ENCODE assay signal across 21 cellular contexts in the genomic region with DNA sequence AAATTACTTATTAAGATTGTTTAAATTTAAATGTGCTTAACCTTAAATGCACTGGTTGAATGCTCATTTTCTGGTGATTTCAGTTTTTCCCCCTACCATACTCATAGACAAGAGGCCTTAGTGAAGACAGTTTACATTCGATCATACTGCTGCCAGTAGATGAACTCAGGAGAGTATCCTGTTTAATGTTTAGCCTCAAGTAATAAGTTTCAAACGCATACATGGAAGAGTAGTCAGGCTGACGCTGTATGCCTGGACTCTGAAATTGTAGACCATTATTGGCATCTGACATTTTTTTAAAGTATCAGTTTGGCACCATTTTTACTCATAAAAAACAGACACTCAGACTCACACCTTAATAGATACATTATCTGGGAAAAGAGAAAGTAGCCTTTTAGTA.
DNase-seq lines count a peak whose midpoint lies in the region; ATAC-seq and TF ChIP-seq lines count a peak whose summit lies in the region.
"Had no signal": no experiment of that assay in that cellular context is flagged by ENCODE, and none has a peak within 500 bp of the region (broad histone marks: within the 10 kb centered on the region; RNA-seq: fewer than 3 reads in every experiment).

No MANE protein-coding gene starts in this region.

- ATAC-seq in left colon (peak; percentile 90), HG03135 (IDR thresholded peaks at IDR 0.05; ENCODE audit: unreplicated experiment) (no peak)
- ATAC-seq: K562 had no signal

- H3K4me1 ChIP-seq in endocrine pancreas (ENCODE audit: control insufficient read depth, insufficient read depth, low read length), result peaks cover 9% of the 10 kb centered on the region
- H3K4me1 ChIP-seq: BLaER1 treated with 17β-estradiol and CSF1 and Interleukin-3, amounts not matched to agents 10 nM and 100 nM had no signal

- DNase-seq in ACHN (peak; percentile 52), left colon (no peak), renal cortical epithelial cell (ENCODE audit: low read depth) (peak; percentile 39), nephron progenitor cell (no peak), NCI-H510A (lab: John Stamatoyannopoulos, UW) (no peak)
- DNase-seq: CD4-positive, alpha-beta T cell; GOT3; HCEC 1CT; MV-4-11; NCI-H1105; NCI-H1436 treated with DMSO at 0.1 percent for 48 hours; NCI-H187 treated with DMSO at 0.1 percent for 48 hours; NCI-H2107; NCI-H524 treated with DMSO at 0.1 percent for 48 hours; NCI-H774; SIG-M5 had no signal

- intact Hi-C loops in left colon (cut with DNase I, micrococcal nuclease), result no loop called here

- H3K9ac ChIP-seq in endocrine pancreas (ENCODE audit: control insufficient read depth, insufficient read depth, low read length), result no peak overlapping the region
- H3K9ac ChIP-seq: BLaER1 treated with 17β-estradiol and CSF1 and Interleukin-3, amounts not matched to agents 10 nM and 100 nM had no signal

- no peaks in the 10 kb centered on the region for H3K9me3 ChIP-seq in endocrine pancreas (ENCODE audit: control insufficient read depth, low read length)
- H3K9me3 ChIP-seq: BLaER1 treated with 17β-estradiol and CSF1 and Interleukin-3, amounts not matched to agents 10 nM and 100 nM had no signal

- no peak overlapping the region for H3K4me3 Mint-ChIP-seq in nephron progenitor cell
- H3K4me3 Mint-ChIP-seq: CD4-positive, alpha-beta T cell had no signal

- peaks cover 9% of the 10 kb centered on the region for H3K4me1 Mint-ChIP-seq in nephron progenitor cell

- peak overlapping the region; percentile 62 for H3K4me3 ChIP-seq in endocrine pancreas (ENCODE audit: control insufficient read depth, insufficient read depth, low read length)
- H3K4me3 ChIP-seq: BLaER1 treated with 17β-estradiol and CSF1 and Interleukin-3, amounts not matched to agents 10 nM and 100 nM; K562; SK-N-MC had no signal

- H3K9me3 Mint-ChIP-seq in nephron progenitor cell, result no peaks in the 10 kb centered on the region
- H3K9me3 Mint-ChIP-seq: CD4-positive, alpha-beta T cell had no signal

- no peak for TF ChIP-seq CTCF in nephron progenitor cell (IDR thresholded peaks at IDR 0.05)

- no peaks in the 10 kb centered on the region for H3K27me3 ChIP-seq in endocrine pancreas (ENCODE audit: control insufficient read depth, insufficient read depth, low read length)
- H3K27me3 ChIP-seq: BLaER1 treated with 17β-estradiol and CSF1 and Interleukin-3, amounts not matched to agents 10 nM and 100 nM had no signal

- no peak overlapping the region for H3K27ac Mint-ChIP-seq in nephron progenitor cell
- H3K27ac Mint-ChIP-seq: CD4-positive, alpha-beta T cell had no signal

- in situ Hi-C loops in ACHN (cut with HindIII; ENCODE audit: low pct_ligation_motif_present, low pct_unique_long_range_greater_than_20kb, low sequenced_read_pairs), result no loop called here

- H3K27me3 Mint-ChIP-seq in nephron progenitor cell (ENCODE audit: low read depth, poor library complexity), result peaks cover 7% of the 10 kb centered on the region
- H3K27me3 Mint-ChIP-seq: CD4-positive, alpha-beta T cell had no signal

- H3K36me3 Mint-ChIP-seq in nephron progenitor cell (ENCODE audit: low read depth), result no peaks in the 10 kb centered on the region

- H3K36me3 ChIP-seq in endocrine pancreas (ENCODE audit: control insufficient read depth, insufficient read depth, low read length), result no peaks in the 10 kb centered on the region
- H3K36me3 ChIP-seq: BLaER1 treated with 17β-estradiol and CSF1 and Interleukin-3, amounts not matched to agents 10 nM and 100 nM had no signal

Comparison
In these comparisons a context has a peak if more than half of its experiments do, and no peak if none do; other contexts are left out.
1. DNase-seq: peak in ACHN (single experiment) and renal cortical epithelial cell (single experiment); none in left colon (0 of 2), nephron progenitor cell (single experiment) and NCI-H510A (single experiment).